ENCODE assay signal across 15 cellular contexts in the genomic region with DNA sequence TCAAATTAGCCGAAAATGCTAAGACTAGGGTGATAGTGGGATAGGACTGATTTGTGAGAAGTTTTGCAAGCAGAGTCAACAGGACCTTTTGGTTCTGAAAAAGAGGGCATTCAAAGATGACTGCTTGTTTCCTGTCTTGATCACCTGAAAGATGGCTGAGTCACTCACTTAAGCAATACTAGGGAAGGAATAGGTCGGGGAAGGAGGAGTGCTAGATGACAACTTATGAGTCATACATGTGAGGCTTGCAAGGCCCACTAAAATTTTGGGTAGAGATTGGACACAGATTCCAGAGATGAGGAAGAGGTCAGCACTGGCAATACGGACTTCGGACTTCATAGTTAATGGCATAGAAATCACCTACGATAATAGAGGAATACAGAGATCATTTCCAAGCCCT.
A peak's percentile ranks its signal among the peaks of the same experiment; 100 is the strongest.
DNase-seq lines count a peak whose midpoint lies in the region; ATAC-seq and TF ChIP-seq lines count a peak whose summit lies in the region.
"Had no signal": no experiment of that assay in that cellular context is flagged by ENCODE, and none has a peak within 500 bp of the region (broad histone marks: within the 10 kb centered on the region; RNA-seq: fewer than 3 reads in every experiment).

No MANE protein-coding gene starts in this region.

- intact Hi-C loops in sciatic nerve (cut with DNase I), result no loop called here
- intact Hi-C loops in ascending aorta (cut with DNase I), result no loop called here

- TF ChIP-seq POLR2A in NB4 (IDR thresholded peaks at IDR 0.05; ENCODE audit: extremely low read depth, insufficient read length), result no peak

- ATAC-seq in sciatic nerve, result no peak

- H3K4me2 ChIP-seq in GM23248 (ENCODE audit: unreplicated experiment), result no peak overlapping the region

- H3K4me1 ChIP-seq in GM23248 (ENCODE audit: insufficient read depth), result no peaks in the 10 kb centered on the region
- no peaks in the 10 kb centered on the region for H3K4me1 ChIP-seq in ascending aorta
- H3K4me1 ChIP-seq: parathyroid adenoma had no signal

- H3K27ac ChIP-seq in GM23248, result no peak overlapping the region
- no peak overlapping the region for H3K27ac ChIP-seq in ascending aorta
- H3K27ac ChIP-seq: coronary artery, parathyroid adenoma had no signal

- H3K36me3 ChIP-seq in GM23248 (ENCODE audit: low read depth) (no peaks in the 10 kb centered on the region), ascending aorta (no peaks in the 10 kb centered on the region)

- H3F3A ChIP-seq in GM23248 (ENCODE audit: insufficient read depth), result no peaks in the 10 kb centered on the region

- no peaks in the 10 kb centered on the region for H3K79me2 ChIP-seq in GM23248 (ENCODE audit: insufficient read depth)
- H3K79me2 ChIP-seq: parathyroid adenoma had no signal

- H3K9me3 ChIP-seq in GM23248 (ENCODE audit: low read depth) (no peaks in the 10 kb centered on the region), ascending aorta (peaks cover 0 to 11% of the 10 kb centered on the region in 2 donors)
- H3K9me3 ChIP-seq: Caco-2 had no signal

- DNase-seq in GM23248, result peak; percentile 40
- peak; percentile 15 for DNase-seq in NB4 (ENCODE audit: low read depth)
- peak; percentile 83 for DNase-seq in epithelial cell of proximal tubule (ENCODE audit: low read depth)
- peak; percentile 0 for DNase-seq in myocyte (ENCODE audit: low read depth)
- DNase-seq in sciatic nerve (ENCODE audit: low spot score), result no peak
- no peak for DNase-seq in ascending aorta (ENCODE audit: low spot score in 2 of 2)
- DNase-seq in DMS79 treated with DMSO at 0.1 percent for 48 hours (lab: John Stamatoyannopoulos, UW), result no peak
- no peak for DNase-seq in NCI-H446 treated with DMSO at 0.1 percent for 48 hours (lab: John Stamatoyannopoulos, UW)
- DNase-seq: activated CD4-positive, alpha-beta T cell treated with anti-CD3 and anti-CD28 coated beads, Interleukin-2, amount 50 U/mL, for 4 hours; activated naive CD4-positive, alpha-beta T cell treated with Interleukin-2 at 50 U/mL for 16 hours; NCI-H146; stimulated activated CD4-positive, alpha-beta T cell treated with anti-CD3 and anti-CD28 coated beads, Interleukin-4, amount 100 ng/mL, for 1 hour had no signal

- H3K27me3 ChIP-seq in GM23248 (replicated peaks; ENCODE audit: insufficient read depth) (no peaks in the 10 kb centered on the region), ascending aorta (no peaks in the 10 kb centered on the region)

- TF ChIP-seq CTCF in NB4 (IDR thresholded peaks at IDR 0.05; ENCODE audit: low read depth, low read length) (no peak), epithelial cell of proximal tubule (conservative IDR thresholded peaks at IDR 0.05; ENCODE audit: low read depth, low read length) (no peak), ascending aorta (IDR thresholded peaks at IDR 0.05) (no peak)

- H4K20me1 ChIP-seq in GM23248 (ENCODE audit: insufficient read depth), result no peaks in the 10 kb centered on the region

- WGBS in GM23248 (ENCODE audit: low coverage in 1 of 2, low lambda C conversion rate in 2 of 2, missing lambda C conversion rate in 2 of 2), 2 experiments, result 60 to 69% methylated on average over 5 of the region's 5 CpGs

- H3K9ac ChIP-seq in GM23248, result no peak overlapping the region
- H3K9ac ChIP-seq: parathyroid adenoma had no signal

- no peak overlapping the region for H3K4me3 ChIP-seq in GM23248
- no peak overlapping the region for H3K4me3 ChIP-seq in NB4 (ENCODE audit: low read depth, low read length)
- H3K4me3 ChIP-seq in epithelial cell of proximal tubule (ENCODE audit: low read depth, low read length), result no peak overlapping the region
- no peak overlapping the region for H3K4me3 ChIP-seq in ascending aorta
- H3K4me3 ChIP-seq: coronary artery had no signal

- in situ Hi-C loops in GM23248 (cut with MboI), result no loop called here

- H2AFZ ChIP-seq in GM23248, result no peak overlapping the region
- H2AFZ ChIP-seq: parathyroid adenoma had no signal

- H3K9me2 ChIP-seq in GM23248 (ENCODE audit: insufficient read depth), result no peaks in the 10 kb centered on the region

Comparison
In these comparisons a context has a peak if more than half of its experiments do, and no peak if none do; other contexts are left out.
1. DNase-seq: peak in GM23248 (single experiment), NB4 (single experiment), epithelial cell of proximal tubule (single experiment) and myocyte (single experiment); none in sciatic nerve (single experiment), ascending aorta (0 of 2), DMS79 treated with DMSO at 0.1 percent for 48 hours (single experiment) and NCI-H446 treated with DMSO at 0.1 percent for 48 hours (single experiment).